ENCODE assay signal across 8 cellular contexts in the genomic region with DNA sequence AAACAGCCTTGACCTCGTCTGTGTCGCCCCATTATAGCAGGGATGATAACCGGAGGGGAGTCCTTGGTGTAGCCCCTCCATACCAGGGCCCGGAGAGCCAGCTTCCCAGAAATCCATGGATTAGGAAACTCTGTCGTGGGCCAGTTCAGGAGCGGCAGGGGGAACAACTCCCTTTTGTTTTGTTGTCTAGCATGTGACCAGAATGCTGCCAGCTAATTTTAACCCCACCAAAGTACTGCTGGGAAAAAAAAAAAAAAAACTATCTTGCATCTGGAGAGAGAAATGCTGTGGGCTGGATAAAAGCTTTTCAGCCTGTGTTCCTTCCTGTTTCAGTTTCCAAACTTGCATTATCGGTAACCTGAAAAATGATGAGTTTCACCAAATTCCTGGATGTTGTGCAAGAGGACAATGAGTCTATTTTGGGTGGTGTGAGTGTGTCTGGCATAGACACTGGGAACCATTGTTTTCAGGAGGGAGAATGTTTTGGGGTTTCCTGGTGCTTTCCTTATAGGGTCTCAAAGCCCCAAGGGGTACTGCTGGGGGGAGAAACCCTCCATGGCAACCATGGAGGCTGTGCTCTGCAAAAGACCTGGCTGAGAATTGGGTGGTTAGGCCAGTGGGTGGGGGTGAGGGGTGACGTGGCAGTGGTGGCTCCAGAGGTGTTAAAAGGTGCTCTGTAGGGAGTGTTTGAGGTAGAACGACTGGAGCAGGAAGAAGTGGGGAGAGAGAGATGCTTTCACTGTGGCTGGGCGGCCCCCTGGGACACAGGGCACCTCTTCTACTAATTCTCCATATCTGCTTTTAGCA. TPM values are rescaled to one million over a fixed set of nuclear protein-coding genes. Genes with fewer than 3 reads are reported as not detected.
DNase-seq lines count a peak whose midpoint lies in the region; ATAC-seq and TF ChIP-seq lines count a peak whose summit lies in the region.

No MANE protein-coding gene starts in this region.

- no peak for TF ChIP-seq POLR2A in NB4 (IDR thresholded peaks at IDR 0.05; ENCODE audit: extremely low read depth, insufficient read length)

- DNase-seq in Calu3 (peak; percentile 67), NB4 (ENCODE audit: low read depth) (peak; percentile 80), activated gamma-delta T cell treated with Interleukin-2 at 50 U/mL for 16 hours (peak; percentile 59), globus pallidus (ENCODE audit: low spot score) (peak; percentile 87), posterior vena cava (ENCODE audit: low spot score) (peak; percentile 77), HT-29 (ENCODE audit: low spot score) (no peak)

- H3K27ac Mint-ChIP-seq in Calu3 (ENCODE audit: unreplicated experiment): peak overlapping the region; percentile 86

- no peak for TF ChIP-seq CTCF in Calu3 (IDR thresholded peaks at IDR 0.05; ENCODE audit: unreplicated experiment)
- TF ChIP-seq CTCF in NB4 (IDR thresholded peaks at IDR 0.05; ENCODE audit: low read depth, low read length): no peak

- H3K4me3 ChIP-seq in NB4 (ENCODE audit: low read depth, low read length): peak overlapping the region; percentile 9

- H3K4me1 Mint-ChIP-seq in Calu3 (ENCODE audit: low read depth, unreplicated experiment): peaks cover 68% of the 10 kb centered on the region

- BruUV-seq in Calu3 (replicated peaks; lab: Mats Ljungman, UMichigan): no TSS peak

- H3K4me3 Mint-ChIP-seq in Calu3 (ENCODE audit: low read depth, unreplicated experiment): no peak overlapping the region

- ATAC-seq in HG02870 (IDR thresholded peaks at IDR 0.05; ENCODE audit: unreplicated experiment) (no peak), HG02571 (IDR thresholded peaks at IDR 0.05; ENCODE audit: unreplicated experiment) (no peak)

- CTCF ChIA-PET in Calu3 (lab: Charles Lee): interaction anchor here (0.9 to 1.4 kb wide), 4 partner anchors 9 to 96 kb away, joined by 3 to 4 read pairs (median 3); no protein-coding TSS in a partner anchor

- peaks cover 2% of the 10 kb centered on the region for H3K9me3 Mint-ChIP-seq in Calu3 (ENCODE audit: low read depth, unreplicated experiment)

- peaks cover 26% of the 10 kb centered on the region for H3K36me3 Mint-ChIP-seq in Calu3 (ENCODE audit: insufficient read depth, unreplicated experiment)

- intact Hi-C loops in Calu3 (cut with micrococcal nuclease; ENCODE audit: unreplicated experiment): loop anchor here (5.0 kb wide), 1 partner anchor 96 kb away; no protein-coding TSS in a partner anchor
- intact Hi-C loops in posterior vena cava (cut with DNase I): no loop called here

- no peaks in the 10 kb centered on the region for H3K27me3 Mint-ChIP-seq in Calu3 (ENCODE audit: unreplicated experiment)

RNA-seq across cellular contexts. Expression of gene IRF2BPL, which starts 14.9 kb away (rescaled TPM):
- total RNA-seq in Calu3 (2022): 30.1 and 33.1 TPM in 2 replicates
- 10 to 100 TPM; 35.7 to 43.3 TPM for total RNA-seq in posterior vena cava
- 25.7 and 31.9 TPM in 2 replicates for total RNA-seq in HT-29 (2014; rRNA removed; shearing (Covaris generic))

RNA-seq across cellular contexts. Expression of gene CIPC, which starts 54.7 kb away (rescaled TPM):
- total RNA-seq in Calu3 (2022) (16.5 and 18.9 TPM in 2 replicates), posterior vena cava (10 to 100 TPM; 28.8 to 32.4 TPM)
- 9.1 and 11.9 TPM in 2 replicates for total RNA-seq in HT-29 (2014; rRNA removed; shearing (Covaris generic))
